In the genomic region with DNA sequence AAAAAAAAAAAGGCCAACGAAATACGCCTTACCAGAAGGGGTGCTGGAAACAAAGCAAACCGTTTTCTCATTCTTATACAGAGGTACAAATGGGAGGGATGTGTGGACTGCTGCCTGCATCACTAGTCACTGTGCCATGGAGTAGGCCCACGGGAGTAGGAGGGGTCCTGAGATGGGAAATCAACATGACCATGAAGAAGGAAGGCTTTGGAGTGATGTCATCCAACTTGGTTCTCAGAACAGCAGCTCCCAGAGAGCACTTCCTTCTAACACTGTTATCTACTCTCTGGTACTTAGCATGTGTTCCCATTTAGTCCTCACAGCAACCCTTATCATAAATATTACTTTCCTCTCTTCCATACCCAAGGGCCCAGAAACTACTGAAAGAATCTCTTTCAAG, we compare ENCODE assay signal across 2 cellular contexts.
TF ChIP-seq lines count a peak whose summit lies in the region.

No MANE protein-coding gene starts in this region.

TF ChIP-seq in HepG2, 621 proteins besides CTCF, POLR2A, EP300 and RAD21:
- no peak for TF ChIP-seq RFX1 (IDR thresholded peaks at IDR 0.05)
- TF ChIP-seq ATF7 (IDR thresholded peaks at IDR 0.05) = peak; percentile 15; the same call in 1 of the 2 replicates
- no peak for TF ChIP-seq ATF7 (CRISPR knock-in tag; IDR thresholded peaks at IDR 0.05)

TF ChIP-seq in K562, 482 proteins besides CTCF, POLR2A, EP300 and RAD21:
- TF ChIP-seq, protein P1, sequence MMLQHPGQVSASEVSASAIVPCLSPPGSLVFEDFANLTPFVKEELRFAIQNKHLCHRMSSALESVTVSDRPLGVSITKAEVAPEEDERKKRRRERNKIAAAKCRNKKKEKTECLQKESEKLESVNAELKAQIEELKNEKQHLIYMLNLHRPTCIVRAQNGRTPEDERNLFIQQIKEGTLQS (IDR thresholded peaks at IDR 0.05) = peak; percentile 56
- TF ChIP-seq, protein P1 (CRISPR knock-in tag; conservative IDR thresholded peaks at IDR 0.05) = no peak
- no peak for TF ChIP-seq ZNF77 (CRISPR knock-in tag; IDR thresholded peaks at IDR 0.05)
- 0 out of 2 replicates have a peak, but pooled peaks have one; percentile 13 for TF ChIP-seq ARID1B (IDR thresholded peaks at IDR 0.05)
- TF ChIP-seq, protein P2, sequence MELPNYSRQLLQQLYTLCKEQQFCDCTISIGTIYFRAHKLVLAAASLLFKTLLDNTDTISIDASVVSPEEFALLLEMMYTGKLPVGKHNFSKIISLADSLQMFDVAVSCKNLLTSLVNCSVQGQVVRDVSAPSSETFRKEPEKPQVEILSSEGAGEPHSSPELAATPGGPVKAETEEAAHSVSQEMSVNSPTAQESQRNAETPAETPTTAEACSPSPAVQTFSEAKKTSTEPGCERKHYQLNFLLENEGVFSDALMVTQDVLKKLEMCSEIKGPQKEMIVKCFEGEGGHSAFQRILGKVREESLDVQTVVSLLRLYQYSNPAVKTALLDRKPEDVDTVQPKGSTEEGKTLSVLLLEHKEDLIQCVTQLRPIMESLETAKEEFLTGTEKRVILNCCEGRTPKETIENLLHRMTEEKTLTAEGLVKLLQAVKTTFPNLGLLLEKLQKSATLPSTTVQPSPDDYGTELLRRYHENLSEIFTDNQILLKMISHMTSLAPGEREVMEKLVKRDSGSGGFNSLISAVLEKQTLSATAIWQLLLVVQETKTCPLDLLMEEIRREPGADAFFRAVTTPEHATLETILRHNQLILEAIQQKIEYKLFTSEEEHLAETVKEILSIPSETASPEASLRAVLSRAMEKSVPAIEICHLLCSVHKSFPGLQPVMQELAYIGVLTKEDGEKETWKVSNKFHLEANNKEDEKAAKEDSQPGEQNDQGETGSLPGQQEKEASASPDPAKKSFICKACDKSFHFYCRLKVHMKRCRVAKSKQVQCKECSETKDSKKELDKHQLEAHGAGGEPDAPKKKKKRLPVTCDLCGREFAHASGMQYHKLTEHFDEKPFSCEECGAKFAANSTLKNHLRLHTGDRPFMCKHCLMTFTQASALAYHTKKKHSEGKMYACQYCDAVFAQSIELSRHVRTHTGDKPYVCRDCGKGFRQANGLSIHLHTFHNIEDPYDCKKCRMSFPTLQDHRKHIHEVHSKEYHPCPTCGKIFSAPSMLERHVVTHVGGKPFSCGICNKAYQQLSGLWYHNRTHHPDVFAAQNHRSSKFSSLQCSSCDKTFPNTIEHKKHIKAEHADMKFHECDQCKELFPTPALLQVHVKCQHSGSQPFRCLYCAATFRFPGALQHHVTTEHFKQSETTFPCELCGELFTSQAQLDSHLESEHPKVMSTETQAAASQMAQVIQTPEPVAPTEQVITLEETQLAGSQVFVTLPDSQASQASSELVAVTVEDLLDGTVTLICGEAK (IDR thresholded peaks at IDR 0.05) = no peak
- TF ChIP-seq, protein P2 (CRISPR knock-in tag; IDR thresholded peaks at IDR 0.05) = no peak
- no peak for TF ChIP-seq KAT8 (IDR thresholded peaks at IDR 0.05; ENCODE audit: low read depth)
- peak; percentile 56; the same call in 1 of the 2 replicates for TF ChIP-seq SPI1 (IDR thresholded peaks at IDR 0.05; ENCODE audit: borderline replicate concordance, low read depth, low read length)
- 0 out of 2 replicates have a peak, but pooled peaks have one; percentile 24 for TF ChIP-seq SMARCA4 (IDR thresholded peaks at IDR 0.05)
- TF ChIP-seq JUND (IDR thresholded peaks at IDR 0.05; ENCODE audit: borderline replicate concordance, low read depth, low read length) = peak; percentile 74
- TF ChIP-seq JUND (tag; IDR thresholded peaks at IDR 0.05; ENCODE audit: borderline replicate concordance, low read depth, low read length) = peak; percentile 76; the same call in 1 of the 3 replicates
- TF ChIP-seq ATF7 (IDR thresholded peaks at IDR 0.05) = peak; percentile 77; the same call in 1 of the 2 replicates
- TF ChIP-seq, protein P3, sequence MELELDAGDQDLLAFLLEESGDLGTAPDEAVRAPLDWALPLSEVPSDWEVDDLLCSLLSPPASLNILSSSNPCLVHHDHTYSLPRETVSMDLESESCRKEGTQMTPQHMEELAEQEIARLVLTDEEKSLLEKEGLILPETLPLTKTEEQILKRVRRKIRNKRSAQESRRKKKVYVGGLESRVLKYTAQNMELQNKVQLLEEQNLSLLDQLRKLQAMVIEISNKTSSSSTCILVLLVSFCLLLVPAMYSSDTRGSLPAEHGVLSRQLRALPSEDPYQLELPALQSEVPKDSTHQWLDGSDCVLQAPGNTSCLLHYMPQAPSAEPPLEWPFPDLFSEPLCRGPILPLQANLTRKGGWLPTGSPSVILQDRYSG (tag; conservative IDR thresholded peaks at IDR 0.05; ENCODE audit: low read depth) = no peak
- TF ChIP-seq CREM (IDR thresholded peaks at IDR 0.05; ENCODE audit: low read depth) = peak; percentile 34; the same call in 1 of the 2 replicates
TF ChIP-seq in K562: peak in this region for 7.
